ENCODE assay signal across 16 cellular contexts in the genomic region with DNA sequence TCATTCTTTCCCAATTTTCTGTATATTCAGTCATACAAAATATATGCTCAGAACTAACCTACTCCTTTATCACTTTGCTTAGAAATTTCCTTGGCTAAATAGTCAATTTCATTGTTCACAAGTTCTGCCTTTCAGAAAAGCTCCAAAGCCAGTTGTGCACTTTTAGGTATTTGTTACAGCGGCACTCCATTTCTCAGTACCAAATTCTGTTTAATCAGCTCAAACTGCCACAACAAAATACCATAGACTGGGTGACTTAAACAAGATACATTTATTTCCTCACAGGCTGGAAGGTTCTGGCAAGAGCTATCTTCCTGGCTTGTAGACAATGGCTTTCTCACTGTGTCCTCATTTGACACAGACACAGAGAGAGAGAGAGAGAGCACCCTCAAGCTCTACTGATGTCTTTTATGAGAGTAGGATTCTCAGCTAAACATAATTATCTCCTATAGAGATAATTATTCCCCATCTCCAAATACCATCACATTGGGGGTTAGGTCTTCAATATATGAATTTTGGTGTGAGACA.
DNase-seq lines count a peak whose midpoint lies in the region; ATAC-seq and TF ChIP-seq lines count a peak whose summit lies in the region.
"Had no signal": no experiment of that assay in that cellular context is flagged by ENCODE, and none has a peak within 500 bp of the region (broad histone marks: within the 10 kb centered on the region; RNA-seq: fewer than 3 reads in every experiment).

No MANE protein-coding gene starts in this region.

- no peak overlapping the region for H3K4me3 ChIP-seq in left ventricle myocardium inferior
- H3K4me3 ChIP-seq in naive thymus-derived CD4-positive, alpha-beta T cell (ENCODE audit: low read length), result no peak overlapping the region
- H3K4me3 ChIP-seq: GM23338 had no signal

- H3K27ac Mint-ChIP-seq in naive thymus-derived CD4-positive, alpha-beta T cell, result no peak overlapping the region
- H3K27ac Mint-ChIP-seq: B cell; CD4-positive, alpha-beta T cell; GM23338 had no signal

- POLR2A ChIA-PET in naive thymus-derived CD4-positive, alpha-beta T cell (lab: Charles Lee), result no interaction called here

- H3K4me3 Mint-ChIP-seq in naive thymus-derived CD4-positive, alpha-beta T cell, result no peak overlapping the region
- H3K4me3 Mint-ChIP-seq: B cell; CD4-positive, alpha-beta T cell; GM23338 had no signal

- no peaks in the 10 kb centered on the region for H3K9me3 ChIP-seq in left ventricle myocardium inferior (replicated peaks)
- no peaks in the 10 kb centered on the region for H3K9me3 ChIP-seq in naive thymus-derived CD4-positive, alpha-beta T cell (ENCODE audit: control insufficient read depth in 2 of 3, low read length in 3 of 3)

- peaks cover 0 to 12% (median 0%) of the 10 kb centered on the region in 11 donors for H3K9me3 Mint-ChIP-seq in naive thymus-derived CD4-positive, alpha-beta T cell
- H3K9me3 Mint-ChIP-seq: GM23338 had no signal

- peak; percentile 76 for ATAC-seq in Right ventricle myocardium superior (ENCODE audit: poor library complexity)
- peak; percentile 35 to 47 for ATAC-seq in left cardiac atrium
- ATAC-seq in naive thymus-derived CD4-positive, alpha-beta T cell, result no peak
- ATAC-seq: GM23338 had no signal

- H3K4me1 ChIP-seq in left ventricle myocardium inferior, result peaks cover 28% of the 10 kb centered on the region
- H3K4me1 ChIP-seq in naive thymus-derived CD4-positive, alpha-beta T cell (ENCODE audit: control insufficient read depth in 2 of 2, insufficient read depth in 2 of 2, low read length in 2 of 2), result no peaks in the 10 kb centered on the region

- intact Hi-C loops in Right ventricle myocardium superior (cut with DNase I) (no loop called here), left ventricle myocardium inferior (cut with micrococcal nuclease) (no loop called here), left cardiac atrium (cut with DNase I) (no loop called here)
- intact Hi-C loops in naive thymus-derived CD4-positive, alpha-beta T cell (cut with micrococcal nuclease), result no loop called here

- H3K4me1 Mint-ChIP-seq in naive thymus-derived CD4-positive, alpha-beta T cell, result no peaks in the 10 kb centered on the region
- H3K4me1 Mint-ChIP-seq: B cell, GM23338 had no signal

- no peaks in the 10 kb centered on the region for H3K27me3 Mint-ChIP-seq in naive thymus-derived CD4-positive, alpha-beta T cell
- H3K27me3 Mint-ChIP-seq: B cell; CD4-positive, alpha-beta T cell had no signal

- no peak for DNase-seq in Right ventricle myocardium superior
- no peak for DNase-seq in left ventricle myocardium inferior
- DNase-seq in cerebellar cortex (ENCODE audit: low spot score), result peak; percentile 88
- no peak for DNase-seq in left cardiac atrium
- DNase-seq in putamen (ENCODE audit: low spot score), result peak; percentile 26
- DNase-seq in naive thymus-derived CD4-positive, alpha-beta T cell, result no peak
- no peak for DNase-seq in stimulated activated CD4-positive, alpha-beta T cell treated with anti-CD3 and anti-CD28 coated beads, Interleukin-2, amount 100 ng/mL, for 48 hours
- DNase-seq in NCI-H748 (lab: John Stamatoyannopoulos, UW; ENCODE audit: unreplicated experiment), result no peak
- DNase-seq: 8988T; ACHN; Calu3; CD4-positive, alpha-beta T cell; DMS 273 treated with DMSO at 0.1 percent for 48 hours; H7 had no signal

- no peak for TF ChIP-seq CTCF in left ventricle myocardium inferior (IDR thresholded peaks at IDR 0.05; ENCODE audit: borderline replicate concordance)

- CTCF ChIA-PET in naive thymus-derived CD4-positive, alpha-beta T cell (lab: Charles Lee), result no interaction called here

- H3K36me3 Mint-ChIP-seq in naive thymus-derived CD4-positive, alpha-beta T cell, result no peaks in the 10 kb centered on the region

- H3K27me3 ChIP-seq in left ventricle myocardium inferior (ENCODE audit: low read depth), result no peaks in the 10 kb centered on the region
- no peaks in the 10 kb centered on the region for H3K27me3 ChIP-seq in naive thymus-derived CD4-positive, alpha-beta T cell (ENCODE audit: control insufficient read depth in 2 of 2, insufficient read depth in 2 of 2, low read length in 2 of 2)

- no peaks in the 10 kb centered on the region for H3K36me3 ChIP-seq in left ventricle myocardium inferior
- no peaks in the 10 kb centered on the region for H3K36me3 ChIP-seq in naive thymus-derived CD4-positive, alpha-beta T cell (ENCODE audit: control insufficient read depth in 2 of 3, insufficient read depth in 3 of 3, low read length in 3 of 3)

- no peak overlapping the region for H3K27ac ChIP-seq in left ventricle myocardium inferior (replicated peaks)
- no peak overlapping the region for H3K27ac ChIP-seq in naive thymus-derived CD4-positive, alpha-beta T cell (ENCODE audit: low read depth, low read length)

Comparison
In these comparisons a context has a peak if more than half of its experiments do, and no peak if none do; other contexts are left out.
1. DNase-seq: peak in cerebellar cortex (single experiment) and putamen (single experiment); none in Right ventricle myocardium superior (single experiment), left ventricle myocardium inferior (single experiment), left cardiac atrium (single experiment), naive thymus-derived CD4-positive, alpha-beta T cell (0 of 9), stimulated activated CD4-positive, alpha-beta T cell treated with anti-CD3 and anti-CD28 coated beads, Interleukin-2, amount 100 ng/mL, for 48 hours (0 of 2) and NCI-H748 (single experiment).